18 cellular contexts compared by ENCODE assay signal in genomic region chr13:99313941-99314340, GRCh38. TPM values are rescaled to one million over a fixed set of nuclear protein-coding genes. Genes with fewer than 3 reads are reported as not detected.
DNase-seq lines count a peak whose midpoint lies in the region; ATAC-seq, FAIRE-seq and TF ChIP-seq lines count a peak whose summit lies in the region.
"Had no signal": no experiment of that assay in that cellular context is flagged by ENCODE, and none has a peak within 500 bp of the region (broad histone marks: within the 10 kb centered on the region; RNA-seq: fewer than 3 reads in every experiment).

No MANE protein-coding gene starts in this region.

- RAD21 ChIA-PET in GM12878 (lab: Charles Lee; ENCODE audit: unreplicated experiment) = no interaction called here

- H3K9me3 Mint-ChIP-seq in naive thymus-derived CD8-positive, alpha-beta T cell = no peaks in the 10 kb centered on the region

- SMC1A ChIA-PET in GM12878 (lab: Charles Lee; ENCODE audit: uncharacterized antibody, unreplicated experiment) = interaction anchor here (0.6 to 3.5 kb wide), 6 partner anchors 11 to 47 kb away, joined by 3 to 15 read pairs (median 4); no protein-coding TSS in a partner anchor

- H3K79me2 ChIP-seq in GM23248 (ENCODE audit: insufficient read depth) (no peaks in the 10 kb centered on the region), GM12878 (ENCODE audit: control insufficient read depth, insufficient read depth, low read length) (peaks cover 41% of the 10 kb centered on the region)

- H4K20me1 ChIP-seq in GM23248 (ENCODE audit: insufficient read depth) (no peaks in the 10 kb centered on the region), GM12878 (ENCODE audit: control insufficient read depth, insufficient read depth) (no peaks in the 10 kb centered on the region)

- H3K27ac ChIP-seq in GM23248 = 0 out of 2 replicates have a peak overlapping the region, but pooled peaks have one; percentile 94
- no peak overlapping the region; the same call in 1 of the 2 replicates for H3K27ac ChIP-seq in GM12878 (ENCODE audit: control insufficient read depth, insufficient read depth)

- no peak for TF ChIP-seq EP300 in GM12878 (IDR thresholded peaks at IDR 0.05; ENCODE audit: borderline replicate concordance in 1 of 2, control insufficient read depth in 1 of 2, low read depth in 2 of 2, low read length in 2 of 2)

- no peaks in the 10 kb centered on the region for H3K9me2 ChIP-seq in GM23248 (ENCODE audit: insufficient read depth)

- H2AFZ ChIP-seq in GM23248 = no peak overlapping the region
- H2AFZ ChIP-seq in GM12878 (ENCODE audit: control insufficient read depth, low read depth, low read length) = no peak overlapping the region

- intact Hi-C loops in GM12878 (cut with micrococcal nuclease; ENCODE audit: unreplicated experiment) = no loop called here

- peaks cover 5 to 50% (median 20%) of the 10 kb centered on the region in 3 donors for H3K36me3 Mint-ChIP-seq in naive thymus-derived CD8-positive, alpha-beta T cell

- WGBS in GM23248 (ENCODE audit: low coverage in 1 of 2, low lambda C conversion rate in 2 of 2, missing lambda C conversion rate in 2 of 2), 2 experiments = 96 to 97% methylated on average over 1 of the region's 1 CpG
- WGBS in GM12878 (ENCODE audit: insufficient coverage, insufficient replicate concordance, low lambda C conversion rate, missing lambda C conversion rate) = 100% methylated on average over 1 of the region's 1 CpG

- H3K4me3 ChIP-seq in GM23248 (no peak overlapping the region), GM12878 (no peak overlapping the region)
- H3K4me3 ChIP-seq: coronary artery, esophagus muscularis mucosa, uterus had no signal

- H3F3A ChIP-seq in GM23248 (ENCODE audit: insufficient read depth) = peaks cover 51% of the 10 kb centered on the region

- peak overlapping the region; percentile 63 to 86 (median 68) for H3K4me3 Mint-ChIP-seq in naive thymus-derived CD8-positive, alpha-beta T cell

- no peak for TF ChIP-seq RAD21 in GM12878 (IDR thresholded peaks at IDR 0.05; ENCODE audit: insufficient read depth, low read depth, low read length)

- no peaks in the 10 kb centered on the region for H3K27me3 ChIP-seq in GM23248 (replicated peaks; ENCODE audit: insufficient read depth)
- H3K27me3 ChIP-seq in GM12878 (replicated peaks in 1 of 2; ENCODE audit: control insufficient read depth in 2 of 2, insufficient read depth in 2 of 2, low read length in 1 of 2) = no peaks in the 10 kb centered on the region
- H3K27me3 ChIP-seq: esophagus muscularis mucosa, uterus had no signal

- ATAC-seq in GM12878 (no peak), HG03097 (IDR thresholded peaks at IDR 0.05; ENCODE audit: low FRiP score, unreplicated experiment) (no peak)
- no peak for ATAC-seq in naive thymus-derived CD8-positive, alpha-beta T cell

- POLR2A ChIA-PET in GM12878 (lab: Charles Lee) = interaction anchor here (0.9 to 2.1 kb wide), 3 partner anchors 8 to 39 kb away, joined by 3 to 8 read pairs (median 5); no protein-coding TSS in a partner anchor
- POLR2A ChIA-PET in naive thymus-derived CD8-positive, alpha-beta T cell (lab: Charles Lee) = interaction anchor here (0.7 to 1.4 kb wide), 7 partner anchors 8 to 106 kb away, joined by 3 to 8 read pairs (median 4); no protein-coding TSS in a partner anchor

- no peak for FAIRE-seq in GM12878 (lab: Jason Lieb, UNC)
- FAIRE-seq: A204.1 had no signal

- BruUV-seq in GM12878 (replicated peaks; lab: Mats Ljungman, UMichigan) = no TSS peak

- CTCF ChIA-PET in GM12878 (lab: Yijun Ruan, JAX) = interaction anchor here (1.5 kb wide), 1 partner anchor 123 kb away, joined by 4 read pairs; no protein-coding TSS in a partner anchor

- H3K4me1 ChIP-seq in GM23248 (ENCODE audit: insufficient read depth) (peaks cover 53% of the 10 kb centered on the region), GM12878 (ENCODE audit: control insufficient read depth, insufficient read depth, low read length) (peaks cover 43% of the 10 kb centered on the region)
- H3K4me1 ChIP-seq: Caco-2 had no signal

- TF ChIP-seq POLR2A in GM12878 (IDR thresholded peaks at IDR 0.05; ENCODE audit: low read depth, low read length) = no peak

- H3K4me2 ChIP-seq in GM23248 (ENCODE audit: unreplicated experiment) (no peak overlapping the region), GM12878 (ENCODE audit: control insufficient read depth, insufficient read depth) (0 out of 2 replicates have a peak overlapping the region, but pooled peaks have one; percentile 20)

- peak overlapping the region; percentile 89 to 98 (median 96) for H3K27ac Mint-ChIP-seq in naive thymus-derived CD8-positive, alpha-beta T cell

- in situ Hi-C loops in GM23248 (cut with MboI) = no loop called here
- in situ Hi-C loops in GM12878 (cut with MboI) = no loop called here

- no peaks in the 10 kb centered on the region for H3K36me3 ChIP-seq in GM23248 (ENCODE audit: low read depth)
- H3K36me3 ChIP-seq in GM12878 (ENCODE audit: control insufficient read depth in 2 of 2, insufficient read depth in 2 of 2, low read length in 1 of 2) = peaks cover 0 to 5% of the 10 kb centered on the region in 2 experiments; a peak in 2 of 4 replicates
- H3K36me3 ChIP-seq: uterus had no signal

- no peak for TF ChIP-seq CTCF in GM12878 (IDR thresholded peaks at IDR 0.05 in 2 of 3, conservative IDR thresholded peaks at IDR 0.05 in 1 of 3; ENCODE audit: control insufficient read depth in 2 of 3, extremely low read depth in 1 of 3, insufficient read depth in 1 of 3, low read depth in 3 of 3, low read length in 3 of 3)

- no peaks in the 10 kb centered on the region for H3K27me3 Mint-ChIP-seq in naive thymus-derived CD8-positive, alpha-beta T cell

- DNase-seq in NCI-H748 (lab: John Stamatoyannopoulos, UW; ENCODE audit: unreplicated experiment) = peak; percentile 35
- no peak for DNase-seq in NCI-H748 treated with DMSO at 0.1 percent for 48 hours (lab: John Stamatoyannopoulos, UW)
- no peak for DNase-seq in GM23248
- no peak for DNase-seq in GM12878 (ENCODE audit: low read depth, low spot score)
- DNase-seq in naive thymus-derived CD8-positive, alpha-beta T cell = no peak
- DNase-seq in OCI-M2 (lab: John Stamatoyannopoulos, UW; ENCODE audit: unreplicated experiment) = no peak
- no peak for DNase-seq in kidney glomerular epithelial cell (lab: John Stamatoyannopoulos, UW)
- DNase-seq: aorta, Caco-2, MM.1S, SHP77, uterus had no signal

- H3K9me3 ChIP-seq in GM23248 (ENCODE audit: low read depth) (no peaks in the 10 kb centered on the region), GM12878 (replicated peaks; ENCODE audit: control insufficient read depth, insufficient read depth, low read length) (no peaks in the 10 kb centered on the region)
- H3K9me3 ChIP-seq: Caco-2, esophagus muscularis mucosa, uterus had no signal

- peaks cover 38 to 82% (median 73%) of the 10 kb centered on the region in 4 donors for H3K4me1 Mint-ChIP-seq in naive thymus-derived CD8-positive, alpha-beta T cell

- H3K9ac ChIP-seq in GM23248 (no peak overlapping the region), GM12878 (ENCODE audit: control insufficient read depth, insufficient read depth, low read length) (no peak overlapping the region)

TF ChIP-seq in GM12878, 131 proteins besides CTCF, POLR2A, EP300 and RAD21:
- TF ChIP-seq MTA2 (IDR thresholded peaks at IDR 0.05; ENCODE audit: low read depth) (no peak), JUNB (IDR thresholded peaks at IDR 0.05) (0 out of 2 replicates have a peak, but pooled peaks have one; percentile 2)

RNA-seq across cellular contexts. Expression of gene GPR183, which starts 6.7 kb away (rescaled TPM):
- not detected in 2 replicates for total RNA-seq in GM23248 (2014; rRNA removed; shearing (Covaris generic))
- 0.25 and 0.33 TPM in 2 replicates for polyA plus RNA-seq in GM23248 (2016; fragmentation: Nextera tagmentation; extraction: Ambion mirVana)
- total RNA-seq in GM12878 (2013; cell fraction: nucleolus; rRNA removed) = 568 and 600 TPM in 2 replicates
- total RNA-seq in GM12878 (2014; rRNA removed) = 200 and 238 TPM in 2 replicates
- total RNA-seq in GM12878 (2014; rRNA removed; fragmentation: Illumina TruSeq; extraction: Trizol) = 224 and 226 TPM in 2 replicates
- 138 TPM in 2 replicates for total RNA-seq in GM12878 (2021)
- 73.1 TPM for polyA plus RNA-seq in GM12878 (2011; ENCODE audit: low read depth)
- polyA plus RNA-seq in GM12878 (2011; rRNA removed) = 275 and 360 TPM in 2 replicates
- 142 and 158 TPM in 2 replicates for polyA plus RNA-seq in GM12878 (2011; cell fraction: cytosol; rRNA removed)
- 78.0 and 100 TPM in 2 replicates for polyA plus RNA-seq in GM12878 (2011; cell fraction: nucleus; rRNA removed)
- 60.7 and 150 TPM in 2 replicates for polyA plus RNA-seq in GM12878 (2012)
- polyA plus RNA-seq in GM12878 (2014; fragmentation: Illumina TruSeq; extraction: Trizol) = 283 and 347 TPM in 2 replicates
- polyA plus RNA-seq in GM12878 (2014; fragmentation: Nextera tagmentation; extraction: Ambion mirVana) = 100 to 1,000 TPM; 333 to 669 TPM
- polyA plus RNA-seq in GM12878 (2014; rRNA removed) = 112 and 134 TPM in 2 replicates
- polyA plus RNA-seq in GM12878 (2016; fragmentation: Nextera tagmentation; extraction: Ambion mirVana) = 100 to 1,000 TPM; 209 to 225 TPM
- polyA minus RNA-seq in GM12878 (2011; rRNA and poly(A)+ RNA removed) = 163 and 244 TPM in 2 replicates
- polyA minus RNA-seq in GM12878 (2011; cell fraction: cytosol; rRNA and poly(A)+ RNA removed) = 51.7 and 55.7 TPM in 2 replicates
- polyA minus RNA-seq in GM12878 (2011; cell fraction: nucleus; rRNA and poly(A)+ RNA removed) = 52.0 and 53.2 TPM in 2 replicates
- total RNA-seq in naive thymus-derived CD8-positive, alpha-beta T cell = 10 to 100 TPM in 1 of 2 experiments, 1 to 10 TPM in 1; 8.4 to 10.4 TPM
- polyA plus RNA-seq in naive thymus-derived CD8-positive, alpha-beta T cell = 10 to 100 TPM in 2 of 3 donors, 1 to 10 TPM in 1; 9.2 to 35.5 (median 13.1) TPM
- total RNA-seq: Caco-2 had no signal

RNA-seq across cellular contexts. Expression of gene GPR18, which starts 55.8 kb away (rescaled TPM):
- total RNA-seq in GM23248 (2014; rRNA removed; shearing (Covaris generic)) = not detected in 2 replicates
- polyA plus RNA-seq in GM23248 (2016; fragmentation: Nextera tagmentation; extraction: Ambion mirVana) (0.22 and 0.46 TPM in 2 replicates), GM12878 (2011; rRNA removed) (12.9 and 20.6 TPM in 2 replicates), GM12878 (2014; fragmentation: Illumina TruSeq; extraction: Trizol) (8.4 and 12.7 TPM in 2 replicates), GM12878 (2014; fragmentation: Nextera tagmentation; extraction: Ambion mirVana) (1 to 10 TPM; 3.9 to 8.4 TPM), GM12878 (2014; rRNA removed) (3.3 and 4.4 TPM in 2 replicates), GM12878 (2016; fragmentation: Nextera tagmentation; extraction: Ambion mirVana) (1 to 10 TPM; 4.3 to 5.5 TPM)
- total RNA-seq in GM12878 (2013; cell fraction: nucleolus; rRNA removed) = 1.7 and 2.5 TPM in 2 replicates
- total RNA-seq in GM12878 (2014; rRNA removed) (4.9 and 5.1 TPM in 2 replicates), GM12878 (2014; rRNA removed; fragmentation: Illumina TruSeq; extraction: Trizol) (5.3 and 6.2 TPM in 2 replicates), GM12878 (2021) (3.9 and 4.8 TPM in 2 replicates)
- polyA plus RNA-seq in GM12878 (2011; ENCODE audit: low read depth) = 2.3 TPM
- 8.3 and 9.1 TPM in 2 replicates for polyA plus RNA-seq in GM12878 (2011; cell fraction: cytosol; rRNA removed)
- polyA plus RNA-seq in GM12878 (2011; cell fraction: nucleus; rRNA removed) = 8.1 and 9.8 TPM in 2 replicates
- polyA plus RNA-seq in GM12878 (2012) = 1.4 and 2.2 TPM in 2 replicates
- polyA minus RNA-seq in GM12878 (2011; rRNA and poly(A)+ RNA removed) = 18.5 and 26.6 TPM in 2 replicates
- 5.2 and 5.4 TPM in 2 replicates for polyA minus RNA-seq in GM12878 (2011; cell fraction: cytosol; rRNA and poly(A)+ RNA removed)
- 7.4 and 9.3 TPM in 2 replicates for polyA minus RNA-seq in GM12878 (2011; cell fraction: nucleus; rRNA and poly(A)+ RNA removed)
- total RNA-seq in naive thymus-derived CD8-positive, alpha-beta T cell = 10 to 100 TPM; 31.1 to 31.3 TPM
- 10 to 100 TPM; 22.2 to 37.0 (median 26.1) TPM for polyA plus RNA-seq in naive thymus-derived CD8-positive, alpha-beta T cell
- total RNA-seq: Caco-2, esophagus muscularis mucosa, kidney epithelial cell, myocyte had no signal

Comparison
In these comparisons a context has a peak if more than half of its experiments do, and no peak if none do; other contexts are left out.
1. RNA of gene GPR183, which starts 6.7 kb away (total RNA-seq): 138 to 600 TPM in GM12878; 8.4 to 10.4 TPM in naive thymus-derived CD8-positive, alpha-beta T cell and not detected in GM23248; every median in the first group is over 10 times any median in the second.
2. RNA of gene GPR18, which starts 55.8 kb away (total RNA-seq): 31.1 to 31.3 TPM in naive thymus-derived CD8-positive, alpha-beta T cell; 1.7 to 6.2 TPM in GM12878 and not detected in GM23248; every median in the first group is over 4 times any median in the second.